8 cellular contexts compared by ENCODE assay signal in the genomic region with DNA sequence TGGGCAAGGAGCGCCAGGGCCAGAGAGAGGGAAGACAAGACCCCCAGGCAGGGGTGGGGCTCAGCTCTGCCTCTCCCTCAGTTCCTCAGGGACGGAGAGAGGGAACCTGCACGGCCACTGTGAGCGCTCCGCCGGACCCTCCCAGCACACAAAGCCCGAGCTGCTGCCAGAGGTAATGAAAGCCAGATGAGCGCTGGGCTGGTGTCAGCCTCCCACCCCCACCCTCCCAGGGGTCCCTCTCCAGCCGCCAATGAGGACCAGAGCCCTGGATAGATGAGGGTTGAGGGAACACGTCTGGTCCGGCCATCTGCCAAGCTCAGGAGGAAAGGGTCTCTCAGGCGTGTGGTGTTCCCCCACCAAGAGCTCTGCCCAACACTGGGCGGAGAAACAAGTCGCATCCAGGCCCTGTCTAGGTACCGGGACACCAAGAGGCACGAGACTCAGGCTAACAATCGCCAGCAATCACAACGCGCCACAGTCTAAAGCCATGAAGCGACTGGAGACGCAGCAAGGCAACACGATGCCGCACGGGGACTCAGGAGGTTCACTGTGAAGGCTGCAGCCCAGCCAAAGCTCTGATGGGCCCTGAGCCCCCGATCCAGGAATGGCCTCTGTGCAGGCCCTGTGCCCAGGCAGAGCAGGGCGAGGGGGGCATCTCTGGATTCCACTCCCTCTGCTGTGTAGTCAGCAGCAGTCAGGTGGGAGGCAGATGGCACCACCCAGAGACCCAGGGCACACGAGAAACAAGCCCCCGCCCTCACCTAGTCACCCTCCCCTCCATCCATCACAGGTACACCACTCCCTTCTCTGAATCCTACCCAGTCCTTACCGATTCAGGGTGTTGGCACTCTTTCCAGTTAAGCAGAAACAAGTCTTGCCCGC. TPM values are rescaled to one million over a fixed set of nuclear protein-coding genes. Genes with fewer than 3 reads are reported as not detected.
DNase-seq lines count a peak whose midpoint lies in the region; ATAC-seq and TF ChIP-seq lines count a peak whose summit lies in the region.

No MANE protein-coding gene starts in this region.

- no peaks in the 10 kb centered on the region for H3K27me3 ChIP-seq in fibroblast of lung (ENCODE audit: control insufficient read depth, insufficient read depth, low read length)
- no peaks in the 10 kb centered on the region for H3K27me3 ChIP-seq in prostate gland (replicated peaks; ENCODE audit: insufficient read depth)

- peaks cover 35% of the 10 kb centered on the region for H3K4me1 ChIP-seq in ES-I3 (ENCODE audit: insufficient read depth, low read length)
- H3K4me1 ChIP-seq in fibroblast of lung (ENCODE audit: control insufficient read depth, extremely low read depth, insufficient read depth, low read length) = peaks cover 15% of the 10 kb centered on the region
- H3K4me1 ChIP-seq in prostate gland (replicated peaks) = peaks cover 35% of the 10 kb centered on the region

- TF ChIP-seq CTCF in fibroblast of lung (conservative IDR thresholded peaks at IDR 0.05 in 1 of 2, IDR thresholded peaks at IDR 0.05 in 1 of 2; ENCODE audit: low read depth in 1 of 2, low read length in 2 of 2) (no peak), prostate gland (IDR thresholded peaks at IDR 0.05) (peak in 1 of 4 experiments; percentile 6)

- DNase-seq in SK-N-DZ (ENCODE audit: low spot score) = peak; percentile 94
- DNase-seq in fibroblast of lung (ENCODE audit: low read depth in 2 of 2) = peak in 1 of 2 donors; percentile 16
- DNase-seq in prostate gland (ENCODE audit: low spot score) = peak; percentile 70
- no peak for DNase-seq in iPS-NIHi7 (ENCODE audit: extremely low spot score)

- peaks cover 8% of the 10 kb centered on the region for H3K79me2 ChIP-seq in fibroblast of lung (ENCODE audit: control insufficient read depth, insufficient read depth, low read length)

- no peak for ATAC-seq in HG03045 (IDR thresholded peaks at IDR 0.05; ENCODE audit: unreplicated experiment)
- ATAC-seq in HG03378 (IDR thresholded peaks at IDR 0.05; ENCODE audit: unreplicated experiment) = no peak
- ATAC-seq in GM18858 (IDR thresholded peaks at IDR 0.05; ENCODE audit: unreplicated experiment) = no peak

- no peaks in the 10 kb centered on the region for H4K20me1 ChIP-seq in fibroblast of lung (ENCODE audit: control insufficient read depth, extremely low read depth, insufficient read depth, low read length)

- WGBS in prostate gland = 18% methylated on average over 25 of the region's 30 CpGs

- H3K9ac ChIP-seq in ES-I3 (ENCODE audit: low read depth, low read length) = peak overlapping the region; percentile 28; the same call in 1 of the 2 replicates
- H3K9ac ChIP-seq in fibroblast of lung (ENCODE audit: insufficient read depth, low read length) = peak overlapping the region; percentile 16

- no peak overlapping the region for H2AFZ ChIP-seq in fibroblast of lung (ENCODE audit: low read length)

- peak overlapping the region; percentile 80 for H3K4me2 ChIP-seq in fibroblast of lung (ENCODE audit: extremely low read depth, insufficient read depth, low read length)

- H3K36me3 ChIP-seq in ES-I3 (ENCODE audit: insufficient read depth, low read length) = no peaks in the 10 kb centered on the region; the same call in 1 of the 2 replicates
- H3K36me3 ChIP-seq in fibroblast of lung (ENCODE audit: control insufficient read depth, insufficient read depth, low read length) = no peaks in the 10 kb centered on the region
- no peaks in the 10 kb centered on the region for H3K36me3 ChIP-seq in prostate gland

- H3K27ac ChIP-seq in fibroblast of lung (ENCODE audit: insufficient read depth, low read length) = peak overlapping the region; percentile 9
- H3K27ac ChIP-seq in prostate gland = peak overlapping the region; percentile 84 to 85

- H3K4me3 ChIP-seq in fibroblast of lung (replicated peaks in 1 of 4; ENCODE audit: control extremely low read depth in 1 of 4, insufficient read depth in 1 of 4, low read depth in 3 of 4, low read length in 4 of 4) = peak overlapping the region; percentile 2 to 69 (median 36)
- peak overlapping the region; percentile 65 to 68 for H3K4me3 ChIP-seq in prostate gland

- peak; percentile 49 for TF ChIP-seq POLR2A in prostate gland (IDR thresholded peaks at IDR 0.05)

- intact Hi-C loops in prostate gland (cut with DNase I) = loop anchor here (2.0 kb wide), 1 partner anchor 25 kb away; no protein-coding TSS in a partner anchor

- H3K9me3 ChIP-seq in ES-I3 (ENCODE audit: control insufficient read depth, insufficient read depth, low read length) (no peaks in the 10 kb centered on the region), fibroblast of lung (ENCODE audit: control insufficient read depth, insufficient read depth, low read depth, low read length) (no peaks in the 10 kb centered on the region), prostate gland (no peaks in the 10 kb centered on the region)

RNA-seq across cellular contexts. Expression of gene RALGDS, which starts 1.3 kb away (rescaled TPM):
- polyA plus RNA-seq in SK-N-DZ (2014; cell fraction: cytosol; rRNA removed) = 211 and 229 TPM in 2 replicates
- polyA plus RNA-seq in SK-N-DZ (2014; cell fraction: nucleus; rRNA removed) = 616 and 634 TPM in 2 replicates
- 16.2 and 23.6 TPM in 2 replicates for total RNA-seq in fibroblast of lung
- polyA plus RNA-seq in fibroblast of lung = 16.6 and 22.4 TPM in 2 replicates
- 10.6 and 15.5 TPM in 2 replicates for polyA plus RNA-seq in fibroblast of lung (2012)
- 16.8 and 18.8 TPM in 2 replicates for polyA minus RNA-seq in fibroblast of lung (ENCODE audit: low replicate concordance)
- total RNA-seq in prostate gland = 10 to 100 TPM; 49.6 to 77.4 TPM

RNA-seq across cellular contexts. Expression of gene GBGT1, which starts 44.0 kb away (rescaled TPM):
- polyA plus RNA-seq in SK-N-DZ (2014; cell fraction: cytosol; rRNA removed) = 2.5 and 5.4 TPM in 2 replicates
- polyA plus RNA-seq in SK-N-DZ (2014; cell fraction: nucleus; rRNA removed) = 6.9 and 7.7 TPM in 2 replicates
- total RNA-seq in fibroblast of lung = 3.3 and 4.1 TPM in 2 replicates
- 0.86 and 2.6 TPM in 2 replicates for polyA plus RNA-seq in fibroblast of lung
- polyA plus RNA-seq in fibroblast of lung (2012) = 1.4 and 2.6 TPM in 2 replicates
- polyA minus RNA-seq in fibroblast of lung (ENCODE audit: low replicate concordance) = 7.6 and 11.0 TPM in 2 replicates
- total RNA-seq in prostate gland = 10 to 100 TPM; 10.7 to 14.0 TPM

RNA-seq across cellular contexts. Expression of gene CEL, which starts 57.9 kb away (rescaled TPM):
- 0.66 TPM in 2 replicates for polyA plus RNA-seq in SK-N-DZ (2014; cell fraction: cytosol; rRNA removed)
- polyA plus RNA-seq in SK-N-DZ (2014; cell fraction: nucleus; rRNA removed) = 6.4 and 8.0 TPM in 2 replicates
- total RNA-seq in fibroblast of lung = under 0.01 and 0.33 TPM in 2 replicates
- 0.12 and 0.19 TPM in 2 replicates for polyA plus RNA-seq in fibroblast of lung
- polyA plus RNA-seq in fibroblast of lung (2012) = 0.23 and 0.43 TPM in 2 replicates
- polyA minus RNA-seq in fibroblast of lung (ENCODE audit: low replicate concordance) = not detected in 2 replicates
- total RNA-seq in prostate gland = 1 to 10 TPM; 1.7 to 2.8 TPM
